ENCODE assay signal across 2 cellular contexts in genomic region chr16:80711406-80711805, GRCh38.
TF ChIP-seq lines count a peak whose summit lies in the region.

No MANE protein-coding gene starts in this region.

TF ChIP-seq in K562, 482 proteins besides CTCF, POLR2A, EP300 and RAD21 (continued from another document):
- TF ChIP-seq CUX1 (CRISPR knock-in tag; IDR thresholded peaks at IDR 0.05) (no peak), RBM25 (IDR thresholded peaks at IDR 0.05; ENCODE audit: low read depth, low read length, severe bottlenecking) (peak; percentile 65)

TF ChIP-seq in SK-N-SH treated with all-trans-retinoic acid at 6 μM for 48 hours, 23 proteins besides CTCF, POLR2A, EP300 and RAD21 (continued from another document):
- TF ChIP-seq POU6F1 (CRISPR knock-in tag; IDR thresholded peaks at IDR 0.05; ENCODE audit: borderline replicate concordance, low read depth) = no peak
- no peak for TF ChIP-seq TSHZ2 (CRISPR knock-in tag; IDR thresholded peaks at IDR 0.05)
- no peak for TF ChIP-seq ZC3H10 (CRISPR knock-in tag; IDR thresholded peaks at IDR 0.05)
- TF ChIP-seq ZFP3 (CRISPR knock-in tag; IDR thresholded peaks at IDR 0.05) = no peak
- TF ChIP-seq CSDC2 (CRISPR knock-in tag; IDR thresholded peaks at IDR 0.05) = no peak
- no peak for TF ChIP-seq TCF4 (CRISPR knock-in tag; IDR thresholded peaks at IDR 0.05; ENCODE audit: borderline replicate concordance)
